ENCODE assay signal across 16 cellular contexts in the genomic region with DNA sequence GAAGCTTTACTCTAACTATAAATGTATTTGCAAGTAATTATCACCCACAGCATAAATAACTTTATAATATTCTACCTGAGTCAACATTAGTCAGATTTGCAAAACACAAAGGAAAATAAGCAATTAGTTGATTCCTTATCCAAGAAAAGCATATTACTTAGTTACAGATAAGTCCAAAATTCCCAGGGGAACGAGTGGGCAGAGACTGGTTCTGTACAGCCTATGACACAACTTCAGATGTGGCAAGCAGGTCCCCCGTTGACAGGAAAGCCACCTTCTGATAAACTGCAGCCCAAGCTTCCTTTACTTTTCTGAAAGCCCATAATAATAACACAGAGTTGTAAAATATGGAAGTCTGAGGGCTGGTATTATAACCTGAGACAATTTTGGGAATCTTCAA.
"Had no signal": no experiment of that assay in that cellular context is flagged by ENCODE, and none has a peak within 500 bp of the region (broad histone marks: within the 10 kb centered on the region; RNA-seq: fewer than 3 reads in every experiment).

No MANE protein-coding gene starts in this region.

- H3K4me3 ChIP-seq: mucosa of descending colon, pancreas, thyroid gland, uterus had no signal

- H3K27me3 ChIP-seq: thyroid gland, uterus had no signal

- H3K9me3 ChIP-seq: mucosa of descending colon, pancreas, thyroid gland, uterus had no signal

- DNase-seq: activated CD4-positive, alpha-beta T cell treated with anti-CD3 and anti-CD28 coated beads, Interleukin-2, amount 10 ng/mL, durations not matched to agents 24 days and 14 days; activated CD4-positive, CD25-positive, alpha-beta regulatory T cell; activated CD8-positive, alpha-beta memory T cell treated with anti-CD3 and anti-CD28 coated beads, Interleukin-2, amount 50 U/mL, for 4 hours; activated CD8-positive, alpha-beta T cell treated with anti-CD3 and anti-CD28 coated beads, Interleukin-2, amount 10 ng/mL, durations not matched to agents 7 days and 5 days; activated gamma-delta T cell; activated T-cell treated with anti-CD3 and anti-CD28 coated beads, Interleukin-2, amount 50 U/mL, for 48 hours; hippocampal formation; mucosa of descending colon; naive thymus-derived CD4-positive, alpha-beta T cell; pancreas; stimulated activated CD4-positive, alpha-beta T cell treated with anti-CD3 and anti-CD28 coated beads, Interleukin-15, amount 100 ng/mL, for 24 hours; stimulated activated CD4-positive, alpha-beta T cell treated with anti-CD3 and anti-CD28 coated beads, Interleukin-4, amount 100 ng/mL, for 1 hour; stimulated activated naive B cell treated with anti-CD40 and anti-IgM and Interleukin-4, amounts not matched to agents 10 μg/mL and 1 μg/mL and 100 μg/mL, for 72 hours; T-helper 2 cell; thyroid gland; uterus had no signal

- H3K36me3 ChIP-seq: pancreas, thyroid gland, uterus had no signal

- H3K4me1 ChIP-seq: pancreas, thyroid gland, uterus had no signal
